Comparison of ENCODE assay signal across 1 cellular context in the genomic region with DNA sequence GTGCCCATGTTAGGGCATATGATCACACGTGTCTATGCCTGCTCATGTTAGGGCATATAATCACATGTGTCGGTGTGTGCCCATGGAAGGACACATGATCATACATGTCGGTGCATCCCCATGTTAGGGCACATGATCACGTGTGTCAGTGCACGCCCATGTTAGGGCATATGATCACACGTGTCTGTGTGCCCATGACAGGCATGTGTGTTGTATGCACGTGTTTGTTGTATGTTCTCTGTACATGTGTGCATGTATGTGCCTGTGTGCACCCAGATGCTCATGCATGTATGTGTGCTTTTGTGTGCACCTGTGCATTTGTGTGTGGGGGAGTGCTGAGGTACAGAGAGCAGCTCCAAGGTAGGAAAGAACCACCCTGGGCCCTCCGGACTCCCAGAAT.
TF ChIP-seq lines count a peak whose summit lies in the region.

No MANE protein-coding gene starts in this region.

TF ChIP-seq in HepG2, 621 proteins besides CTCF, POLR2A, EP300 and RAD21:
- no peak for TF ChIP-seq ZNF503 (CRISPR knock-in tag; IDR thresholded peaks at IDR 0.05)
- no peak for TF ChIP-seq SP2 (CRISPR knock-in tag; IDR thresholded peaks at IDR 0.05)
- peak; percentile 14; the same call in 1 of the 2 replicates for TF ChIP-seq USF2 (IDR thresholded peaks at IDR 0.05; ENCODE audit: low read depth, low read length)
- no peak for TF ChIP-seq USF2 (CRISPR knock-in tag; IDR thresholded peaks at IDR 0.05; ENCODE audit: borderline replicate concordance)
- TF ChIP-seq ZSCAN29 (CRISPR knock-in tag; conservative IDR thresholded peaks at IDR 0.05), result no peak
- no peak for TF ChIP-seq DR1 (CRISPR knock-in tag; IDR thresholded peaks at IDR 0.05)
- TF ChIP-seq, protein P1, sequence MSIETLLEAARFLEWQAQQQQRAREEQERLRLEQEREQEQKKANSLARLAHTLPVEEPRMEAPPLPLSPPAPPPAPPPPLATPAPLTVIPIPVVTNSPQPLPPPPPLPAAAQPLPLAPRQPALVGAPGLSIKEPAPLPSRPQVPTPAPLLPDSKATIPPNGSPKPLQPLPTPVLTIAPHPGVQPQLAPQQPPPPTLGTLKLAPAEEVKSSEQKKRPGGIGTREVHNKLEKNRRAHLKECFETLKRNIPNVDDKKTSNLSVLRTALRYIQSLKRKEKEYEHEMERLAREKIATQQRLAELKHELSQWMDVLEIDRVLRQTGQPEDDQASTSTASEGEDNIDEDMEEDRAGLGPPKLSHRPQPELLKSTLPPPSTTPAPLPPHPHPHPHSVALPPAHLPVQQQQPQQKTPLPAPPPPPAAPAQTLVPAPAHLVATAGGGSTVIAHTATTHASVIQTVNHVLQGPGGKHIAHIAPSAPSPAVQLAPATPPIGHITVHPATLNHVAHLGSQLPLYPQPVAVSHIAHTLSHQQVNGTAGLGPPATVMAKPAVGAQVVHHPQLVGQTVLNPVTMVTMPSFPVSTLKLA (IDR thresholded peaks at IDR 0.05), result peak; percentile 91
- TF ChIP-seq ZNF780A (CRISPR knock-in tag; IDR thresholded peaks at IDR 0.05), result no peak
- no peak for TF ChIP-seq NONO (IDR thresholded peaks at IDR 0.05)
- TF ChIP-seq NONO (CRISPR knock-in tag; conservative IDR thresholded peaks at IDR 0.05), result no peak
- no peak for TF ChIP-seq MYC (CRISPR knock-in tag; IDR thresholded peaks at IDR 0.05; ENCODE audit: borderline replicate concordance)
- no peak for TF ChIP-seq ZNF749 (CRISPR knock-in tag; IDR thresholded peaks at IDR 0.05; ENCODE audit: borderline replicate concordance)
- TF ChIP-seq, protein P2, sequence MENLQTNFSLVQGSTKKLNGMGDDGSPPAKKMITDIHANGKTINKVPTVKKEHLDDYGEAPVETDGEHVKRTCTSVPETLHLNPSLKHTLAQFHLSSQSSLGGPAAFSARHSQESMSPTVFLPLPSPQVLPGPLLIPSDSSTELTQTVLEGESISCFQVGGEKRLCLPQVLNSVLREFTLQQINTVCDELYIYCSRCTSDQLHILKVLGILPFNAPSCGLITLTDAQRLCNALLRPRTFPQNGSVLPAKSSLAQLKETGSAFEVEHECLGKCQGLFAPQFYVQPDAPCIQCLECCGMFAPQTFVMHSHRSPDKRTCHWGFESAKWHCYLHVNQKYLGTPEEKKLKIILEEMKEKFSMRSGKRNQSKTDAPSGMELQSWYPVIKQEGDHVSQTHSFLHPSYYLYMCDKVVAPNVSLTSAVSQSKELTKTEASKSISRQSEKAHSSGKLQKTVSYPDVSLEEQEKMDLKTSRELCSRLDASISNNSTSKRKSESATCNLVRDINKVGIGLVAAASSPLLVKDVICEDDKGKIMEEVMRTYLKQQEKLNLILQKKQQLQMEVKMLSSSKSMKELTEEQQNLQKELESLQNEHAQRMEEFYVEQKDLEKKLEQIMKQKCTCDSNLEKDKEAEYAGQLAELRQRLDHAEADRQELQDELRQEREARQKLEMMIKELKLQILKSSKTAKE (CRISPR knock-in tag; IDR thresholded peaks at IDR 0.05; ENCODE audit: borderline replicate concordance), result 0 out of 2 replicates have a peak, but pooled peaks have one; percentile 8
